1 cellular context compared by ENCODE assay signal in genomic region chr4:16607693-16608092, GRCh38.
TF ChIP-seq lines count a peak whose summit lies in the region.

No MANE protein-coding gene starts in this region.

TF ChIP-seq in H1, 55 proteins besides CTCF, POLR2A, EP300 and RAD21:
- TF ChIP-seq FOSL1 (IDR thresholded peaks at IDR 0.05; ENCODE audit: insufficient read depth, low read depth, low read length) (no peak), TCF12 (IDR thresholded peaks at IDR 0.05; ENCODE audit: low read depth, low read length) (no peak), E2F6 (IDR thresholded peaks at IDR 0.05) (no peak), RXRA (IDR thresholded peaks at IDR 0.05; ENCODE audit: insufficient read depth, low read depth, low read length) (no peak), EZH2 (IDR thresholded peaks at IDR 0.05; ENCODE audit: low read depth, low read length, severe bottlenecking) (no peak), HDAC2 (IDR thresholded peaks at IDR 0.05; ENCODE audit: borderline replicate concordance in 1 of 2, low read depth in 2 of 2, low read length in 2 of 2) (no peak), TAF7 (optimal IDR thresholded peaks at IDR 0.05; ENCODE audit: borderline replicate concordance, low read depth, low read length) (no peak), SIRT6 (IDR thresholded peaks at IDR 0.05; ENCODE audit: low read length) (no peak), SRF (IDR thresholded peaks at IDR 0.05; ENCODE audit: low read depth, low read length) (no peak), PHF8 (conservative IDR thresholded peaks at IDR 0.05; ENCODE audit: low read depth, low read length) (no peak), RBBP5 (IDR thresholded peaks at IDR 0.05; ENCODE audit: borderline replicate concordance, low read depth, low read length) (no peak), ASH2L (IDR thresholded peaks at IDR 0.05; ENCODE audit: low read length) (no peak), ATF3 (IDR thresholded peaks at IDR 0.05; ENCODE audit: insufficient read depth, low read depth, low read length) (no peak), NRF1 (IDR thresholded peaks at IDR 0.05; ENCODE audit: low read depth, low read length) (no peak), KDM5A (IDR thresholded peaks at IDR 0.05; ENCODE audit: low read length) (no peak), CEBPB (IDR thresholded peaks at IDR 0.05; ENCODE audit: low read depth, low read length) (no peak)
